ENCODE assay signal across 13 cellular contexts in genomic region chr5:35876922-35877321, GRCh38. TPM values are rescaled to one million over a fixed set of nuclear protein-coding genes. Genes with fewer than 3 reads are reported as not detected.
DNase-seq lines count a peak whose midpoint lies in the region; ATAC-seq and FAIRE-seq lines count a peak whose summit lies in the region.
"Had no signal": no experiment of that assay in that cellular context is flagged by ENCODE, and none has a peak within 500 bp of the region (broad histone marks: within the 10 kb centered on the region; RNA-seq: fewer than 3 reads in every experiment).

No MANE protein-coding gene starts in this region.

- peak overlapping the region; percentile 15 for H3K27ac ChIP-seq in epithelial cell of prostate
- H3K27ac ChIP-seq: tibial nerve had no signal

- no peaks in the 10 kb centered on the region for H3K9me3 Mint-ChIP-seq in activated CD4-positive, alpha-beta T cell treated with anti-CD3 and anti-CD28 coated beads, Interleukin-2, amount 10 ng/mL, durations not matched to agents 7 days and 5 days

- H3K4me3 Mint-ChIP-seq in activated CD4-positive, alpha-beta T cell treated with anti-CD3 and anti-CD28 coated beads, Interleukin-2, amount 10 ng/mL, durations not matched to agents 7 days and 5 days = no peak overlapping the region

- ATAC-seq in stimulated activated naive CD8-positive, alpha-beta T cell treated with anti-CD3 and anti-CD28 coated beads, Interleukin-15, Interleukin-2, amounts not matched to agents 100 U/mL and 50 U/mL, for 24 hours = peak; percentile 50

- peaks cover 83% of the 10 kb centered on the region for H3K4me1 Mint-ChIP-seq in activated CD4-positive, alpha-beta T cell treated with anti-CD3 and anti-CD28 coated beads, Interleukin-2, amount 10 ng/mL, durations not matched to agents 7 days and 5 days

- peak overlapping the region; percentile 74 for H3K27ac Mint-ChIP-seq in activated CD4-positive, alpha-beta T cell treated with anti-CD3 and anti-CD28 coated beads, Interleukin-2, amount 10 ng/mL, durations not matched to agents 7 days and 5 days

- no peaks in the 10 kb centered on the region for H3K27me3 Mint-ChIP-seq in activated CD4-positive, alpha-beta T cell treated with anti-CD3 and anti-CD28 coated beads, Interleukin-2, amount 10 ng/mL, durations not matched to agents 7 days and 5 days

- FAIRE-seq in RCC 7860 (lab: Jason Lieb, UNC) = peak; percentile 75

- DNase-seq in activated CD4-positive, alpha-beta T cell treated with anti-CD3 and anti-CD28 coated beads, Interleukin-2, amount 10 ng/mL, durations not matched to agents 7 days and 5 days = no peak
- DNase-seq in activated CD4-positive, alpha-beta T cell treated with anti-CD3 and anti-CD28 coated beads, Interleukin-2, amount 50 U/mL, for 1 hour = no peak
- DNase-seq in RCC 7860 (ENCODE audit: low spot score) (peak; percentile 80), epithelial cell of prostate (ENCODE audit: low read depth, low spot score) (peak; percentile 60), COR-L47 (lab: John Stamatoyannopoulos, UW) (no peak), mesenteric fat pad (ENCODE audit: low spot score) (no peak), NCI-H187 treated with DMSO at 0.1 percent for 48 hours (lab: John Stamatoyannopoulos, UW) (no peak)
- no peak for DNase-seq in stimulated activated naive CD8-positive, alpha-beta T cell treated with anti-CD3 and anti-CD28 coated beads, Interleukin-15, Interleukin-2, amounts not matched to agents 100 U/mL and 50 U/mL, for 24 hours
- DNase-seq: activated CD8-positive, alpha-beta memory T cell treated with anti-CD3 and anti-CD28 coated beads, Interleukin-2, amount 50 U/mL, for 4 hours; dermis blood vessel endothelial cell; NCI-H524 treated with DMSO at 0.1 percent for 48 hours; stimulated activated CD4-positive, alpha-beta T cell treated with anti-CD3 and anti-CD28 coated beads, Interleukin-4, amount 100 ng/mL, for 4 hours had no signal

- CTCF ChIA-PET in activated CD4-positive, alpha-beta T cell treated with anti-CD3 and anti-CD28 coated beads, Interleukin-2, amount 10 ng/mL, durations not matched to agents 7 days and 5 days (lab: Charles Lee) = interaction anchor here (1.7 kb wide), 1 partner anchor 54 kb away, joined by 4 read pairs; no protein-coding TSS in a partner anchor

- H3K36me3 Mint-ChIP-seq in activated CD4-positive, alpha-beta T cell treated with anti-CD3 and anti-CD28 coated beads, Interleukin-2, amount 10 ng/mL, durations not matched to agents 7 days and 5 days (ENCODE audit: low read depth) = peaks cover 93% of the 10 kb centered on the region

- POLR2A ChIA-PET in activated CD4-positive, alpha-beta T cell treated with anti-CD3 and anti-CD28 coated beads, Interleukin-2, amount 10 ng/mL, durations not matched to agents 7 days and 5 days (lab: Charles Lee) = no interaction called here

RNA-seq across cellular contexts. Expression of gene IL7R, which starts 20.2 kb away (rescaled TPM):
- total RNA-seq in activated CD4-positive, alpha-beta T cell treated with anti-CD3 and anti-CD28 coated beads, Interleukin-2, amount 10 ng/mL, durations not matched to agents 7 days and 5 days = 100 to 1,000 TPM; 451 to 533 TPM
- 5.2 TPM for total RNA-seq in mesenteric fat pad

Comparison
In these comparisons a context has a peak if more than half of its experiments do, and no peak if none do; other contexts are left out.
1. DNase-seq: peak in RCC 7860 (single experiment) and epithelial cell of prostate (single experiment); none in activated CD4-positive, alpha-beta T cell treated with anti-CD3 and anti-CD28 coated beads, Interleukin-2, amount 10 ng/mL, durations not matched to agents 7 days and 5 days (single experiment), activated CD4-positive, alpha-beta T cell treated with anti-CD3 and anti-CD28 coated beads, Interleukin-2, amount 50 U/mL, for 1 hour (single experiment), stimulated activated naive CD8-positive, alpha-beta T cell treated with anti-CD3 and anti-CD28 coated beads, Interleukin-15, Interleukin-2, amounts not matched to agents 100 U/mL and 50 U/mL, for 24 hours (single experiment), COR-L47 (single experiment), mesenteric fat pad (single experiment) and NCI-H187 treated with DMSO at 0.1 percent for 48 hours (single experiment).
2. RNA of gene IL7R, which starts 20.2 kb away (total RNA-seq): 451 to 533 TPM in activated CD4-positive, alpha-beta T cell treated with anti-CD3 and anti-CD28 coated beads, Interleukin-2, amount 10 ng/mL, durations not matched to agents 7 days and 5 days; 5.2 TPM in mesenteric fat pad (single experiment); every median in the first group is over 10 times any median in the second.